Comparison of ENCODE assay signal across 17 cellular contexts in the genomic region with DNA sequence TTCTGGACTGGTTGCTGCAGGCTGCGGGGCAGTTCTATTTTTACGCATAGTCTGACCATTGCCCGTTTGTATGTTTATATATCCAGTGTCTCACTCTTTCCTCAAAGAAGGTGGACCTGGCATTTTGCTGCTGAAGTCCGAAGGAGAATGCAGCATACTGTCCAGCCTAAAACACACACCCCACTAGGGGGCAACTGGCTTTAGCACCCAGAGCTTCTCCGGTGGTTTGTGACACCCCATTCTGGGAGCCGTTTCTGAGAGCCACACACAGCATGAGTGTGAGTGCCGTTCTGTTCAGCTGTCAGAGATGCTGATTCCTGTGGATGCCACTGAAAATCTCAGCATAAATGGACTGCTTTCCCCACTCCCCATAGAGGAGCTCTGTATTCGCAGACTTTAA.
"Had no signal": no experiment of that assay in that cellular context is flagged by ENCODE, and none has a peak within 500 bp of the region (broad histone marks: within the 10 kb centered on the region; RNA-seq: fewer than 3 reads in every experiment).

No MANE protein-coding gene starts in this region.

- H3K4me3 ChIP-seq: body of pancreas, coronary artery, spleen, thoracic aorta, upper lobe of right lung had no signal

- ATAC-seq: activated CD8-positive, alpha-beta T cell treated with anti-CD3 and anti-CD28 coated beads for 36 hours; activated T-helper 17 cell treated with anti-CD3 and anti-CD28 coated beads, Interleukin-2, amount 50 U/mL, for 72 hours; body of pancreas; stimulated activated memory B cell treated with anti-CD40 and anti-IgM and Interleukin-4, amounts not matched to agents 10 μg/mL and 1 μg/mL and 100 μg/mL, for 72 hours; upper lobe of right lung had no signal

- H3K27ac ChIP-seq: body of pancreas, coronary artery, spleen, thoracic aorta, upper lobe of right lung had no signal

- H3K4me1 ChIP-seq: body of pancreas, spleen, upper lobe of right lung had no signal

- H3K36me3 ChIP-seq: spleen, thoracic aorta, upper lobe of right lung had no signal

- DNase-seq: activated CD4-positive, alpha-beta T cell treated with anti-CD3 and anti-CD28 coated beads, Interleukin-2, amount 10 ng/mL, durations not matched to agents 24 days and 14 days; activated CD8-positive, alpha-beta T cell treated with anti-CD3 and anti-CD28 coated beads for 36 hours; activated naive CD4-positive, alpha-beta T cell; activated naive CD8-positive, alpha-beta T cell treated with anti-CD3 and anti-CD28 coated beads for 36 hours; activated T-cell treated with anti-CD3 and anti-CD28 coated beads, Interleukin-2, amount 50 U/mL, for 1 hour; body of pancreas; central memory CD4-positive, alpha-beta T cell; occipital lobe; retina; spleen; stimulated activated CD4-positive, alpha-beta T cell treated with anti-CD3 and anti-CD28 coated beads, Interleukin-4, amount 100 ng/mL, for 4 hours; T-helper 9 cell; upper lobe of right lung had no signal

- H3K9me3 ChIP-seq: body of pancreas, thoracic aorta had no signal

- H3K27me3 ChIP-seq: body of pancreas, spleen, upper lobe of right lung had no signal
